1 cellular context compared by ENCODE assay signal in the genomic region with DNA sequence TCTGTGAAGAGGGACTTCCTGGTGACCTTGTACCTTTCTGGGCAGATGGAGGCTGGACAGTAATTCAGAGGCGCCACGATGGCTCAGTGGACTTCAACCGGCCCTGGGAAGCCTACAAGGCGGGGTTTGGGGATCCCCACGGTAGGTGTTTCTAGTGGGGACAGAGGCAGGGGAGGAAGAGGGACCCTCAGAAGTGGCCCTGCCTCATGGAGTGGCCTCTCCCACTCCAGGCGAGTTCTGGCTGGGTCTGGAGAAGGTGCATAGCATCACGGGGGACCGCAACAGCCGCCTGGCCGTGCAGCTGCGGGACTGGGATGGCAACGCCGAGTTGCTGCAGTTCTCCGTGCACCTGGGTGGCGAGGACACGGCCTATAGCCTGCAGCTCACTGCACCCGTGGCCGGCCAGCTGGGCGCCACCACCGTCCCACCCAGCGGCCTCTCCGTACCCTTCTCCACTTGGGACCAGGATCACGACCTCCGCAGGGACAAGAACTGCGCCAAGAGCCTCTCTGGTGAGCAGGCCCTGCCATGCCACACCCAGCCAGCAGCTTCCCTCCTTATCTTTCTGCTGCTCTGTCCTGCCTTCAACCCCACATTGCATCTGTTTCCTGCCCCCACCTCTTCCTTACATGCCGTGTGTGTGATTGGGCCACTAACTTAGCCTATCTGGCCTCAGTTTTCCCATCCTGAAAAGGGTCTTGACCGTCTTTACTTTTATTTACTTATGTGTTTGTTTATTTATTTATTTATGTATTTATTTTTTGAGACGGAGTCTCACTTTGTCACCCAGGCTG.
TF ChIP-seq lines count a peak whose summit lies in the region.

No MANE protein-coding gene starts in this region.

TF ChIP-seq in endothelial cell of umbilical vein, 7 proteins besides CTCF, POLR2A, EP300 and RAD21:
- TF ChIP-seq POLR2AphosphoS5 (IDR thresholded peaks at IDR 0.05; ENCODE audit: insufficient read depth, low read depth, low read length) = no peak
- TF ChIP-seq FOS (IDR thresholded peaks at IDR 0.05; ENCODE audit: borderline replicate concordance, insufficient read depth, low read length) = no peak
- TF ChIP-seq, protein P1, sequence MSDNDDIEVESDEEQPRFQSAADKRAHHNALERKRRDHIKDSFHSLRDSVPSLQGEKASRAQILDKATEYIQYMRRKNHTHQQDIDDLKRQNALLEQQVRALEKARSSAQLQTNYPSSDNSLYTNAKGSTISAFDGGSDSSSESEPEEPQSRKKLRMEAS (IDR thresholded peaks at IDR 0.05; ENCODE audit: insufficient read depth, insufficient read length) = no peak
- no peak for TF ChIP-seq MYC (IDR thresholded peaks at IDR 0.05; ENCODE audit: low read depth, low read length)
- TF ChIP-seq JUN (IDR thresholded peaks at IDR 0.05; ENCODE audit: borderline replicate concordance, insufficient read depth, insufficient read length, low read depth) = no peak
